ENCODE assay signal across 8 cellular contexts in genomic region chr17:5419356-5419958, GRCh38. TPM values are rescaled to one million over a fixed set of nuclear protein-coding genes. Genes with fewer than 3 reads are reported as not detected.
DNase-seq lines count a peak whose midpoint lies in the region; ATAC-seq and TF ChIP-seq lines count a peak whose summit lies in the region.

TSS of gene NUP88 (minus strand) at chr17:5419662. CDS start at chr17:5419650, 12 bp downstream.

- POLR2A ChIA-PET in BJ (lab: Charles Lee) = interaction anchor here (0.6 kb wide), 1 partner anchor 108 kb away, joined by 3 read pairs; no protein-coding TSS in a partner anchor

- peak within 1 kb of the TSS; percentile 100 for H3K27ac Mint-ChIP-seq in activated CD4-positive, alpha-beta T cell treated with anti-CD3 and anti-CD28 coated beads, Interleukin-2, amount 10 ng/mL, durations not matched to agents 24 days and 14 days

- no peaks in the 10 kb centered on the region for H3K27me3 Mint-ChIP-seq in activated CD4-positive, alpha-beta T cell treated with anti-CD3 and anti-CD28 coated beads, Interleukin-2, amount 10 ng/mL, durations not matched to agents 24 days and 14 days

- intact Hi-C loops in activated CD4-positive, alpha-beta T cell treated with anti-CD3 and anti-CD28 coated beads, Interleukin-2, amount 10 ng/mL, durations not matched to agents 24 days and 14 days (cut with micrococcal nuclease) = loop anchor here (1.0 to 10.0 kb wide), 4 partner anchors 20 to 479 kb away; partner anchors contain the start of genes C1QBP, DERL2, MIS12 and RNF167
- intact Hi-C loops in left colon (cut with DNase I, micrococcal nuclease) = no loop called here

- ATAC-seq in GM19324 (IDR thresholded peaks at IDR 0.05; ENCODE audit: low FRiP score, unreplicated experiment) = peak; percentile 90
- ATAC-seq in HG03469 (IDR thresholded peaks at IDR 0.05; ENCODE audit: unreplicated experiment) = peak; percentile 69
- ATAC-seq in left colon = peak; percentile 88

- H3K36me3 ChIP-seq in BJ (ENCODE audit: control insufficient read depth, insufficient read depth, low read length) = peaks cover 4% of the 10 kb centered on the region

- H3K4me1 Mint-ChIP-seq in activated CD4-positive, alpha-beta T cell treated with anti-CD3 and anti-CD28 coated beads, Interleukin-2, amount 10 ng/mL, durations not matched to agents 24 days and 14 days = peaks cover 33% of the 10 kb centered on the region

- no peaks in the 10 kb centered on the region for H3K9me3 Mint-ChIP-seq in activated CD4-positive, alpha-beta T cell treated with anti-CD3 and anti-CD28 coated beads, Interleukin-2, amount 10 ng/mL, durations not matched to agents 24 days and 14 days

- CTCF ChIA-PET in BJ (lab: Yijun Ruan, JAX) = interaction anchor here (0.7 to 1.2 kb wide), 4 partner anchors 19 to 191 kb away, joined by 3 to 6 read pairs (median 4); partner anchors contain the start of gene C1QBP

- peak within 1 kb of the TSS; percentile 65 for H3K4me3 ChIP-seq in BJ (ENCODE audit: low read depth, low read length)
- H3K4me3 ChIP-seq in coronary artery = peak within 1 kb of the TSS; percentile 90

- no peaks in the 10 kb centered on the region for H3K27me3 ChIP-seq in BJ (ENCODE audit: control insufficient read depth, insufficient read depth, low read length)

- peaks cover 61% of the 10 kb centered on the region for H3K36me3 Mint-ChIP-seq in activated CD4-positive, alpha-beta T cell treated with anti-CD3 and anti-CD28 coated beads, Interleukin-2, amount 10 ng/mL, durations not matched to agents 24 days and 14 days (ENCODE audit: low read depth)

- H3K27ac ChIP-seq in coronary artery = peak within 1 kb of the TSS; percentile 72 to 92

- DNase-seq in BJ (ENCODE audit: low read depth) (peak; percentile 90), NCI-H526 treated with DMSO at 0.1 percent for 48 hours (lab: John Stamatoyannopoulos, UW) (peak; percentile 91), coronary artery (ENCODE audit: low spot score) (peak; percentile 98), left colon (peak; percentile 94 to 98)
- peak; percentile 99 for DNase-seq in activated CD4-positive, alpha-beta T cell treated with anti-CD3 and anti-CD28 coated beads, Interleukin-2, amount 10 ng/mL, durations not matched to agents 24 days and 14 days
- peak; percentile 98 for DNase-seq in stimulated activated CD4-positive, alpha-beta T cell treated with anti-CD3 and anti-CD28 coated beads, Interleukin-1b, Interleukin-23, amount 100 ng/mL, for 48 hours

- no peak for TF ChIP-seq CTCF in BJ (IDR thresholded peaks at IDR 0.05; ENCODE audit: insufficient read depth, low read depth, low read length)
- no peak for TF ChIP-seq CTCF in coronary artery (IDR thresholded peaks at IDR 0.05)

- H3K4me3 Mint-ChIP-seq in activated CD4-positive, alpha-beta T cell treated with anti-CD3 and anti-CD28 coated beads, Interleukin-2, amount 10 ng/mL, durations not matched to agents 24 days and 14 days = peak within 1 kb of the TSS; percentile 100

RNA-seq across cellular contexts. Expression of gene NUP88, which starts in this region (rescaled TPM):
- polyA plus RNA-seq in BJ (2011; rRNA removed) = 44.4 and 82.7 TPM in 2 replicates
- 36.7 and 51.6 TPM in 2 replicates for polyA minus RNA-seq in BJ (2011; rRNA and poly(A)+ RNA removed)
- 164 and 168 TPM in 2 replicates for total RNA-seq in activated CD4-positive, alpha-beta T cell treated with anti-CD3 and anti-CD28 coated beads, Interleukin-2, amount 10 ng/mL, durations not matched to agents 24 days and 14 days
- total RNA-seq in left colon = 10 to 100 TPM; 45.3 to 55.5 TPM

Comparison
In these comparisons a context has a peak if more than half of its experiments do, and no peak if none do; other contexts are left out.
1. Peak in every context shown above with its lines: DNase-seq, ATAC-seq, H3K4me3 ChIP-seq and H3K27ac ChIP-seq.